ENCODE assay signal across 1 cellular context in the genomic region with DNA sequence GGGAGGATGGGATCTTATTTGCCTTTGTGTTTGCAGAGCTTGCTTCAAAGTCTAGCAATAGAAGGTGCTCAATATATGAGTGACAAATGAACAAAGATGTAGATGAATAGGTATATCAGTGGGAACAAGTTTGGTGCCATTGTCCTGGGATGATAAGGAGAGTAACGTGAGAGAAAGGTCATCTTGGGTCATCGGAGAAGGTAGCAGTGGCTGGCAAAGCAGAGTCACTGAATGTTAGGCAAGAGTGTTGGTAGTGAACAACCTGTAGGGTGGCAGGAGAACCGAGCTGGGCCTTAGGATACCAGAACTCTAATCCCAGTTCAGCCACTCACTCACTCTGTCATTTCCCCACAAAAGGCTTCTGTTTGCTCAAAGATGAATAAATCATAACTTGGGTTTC.
TF ChIP-seq lines count a peak whose summit lies in the region.

No MANE protein-coding gene starts in this region.

TF ChIP-seq in K562, 482 proteins besides CTCF, POLR2A, EP300 and RAD21 (continued from another document and continues in another):
- TF ChIP-seq, protein P1, sequence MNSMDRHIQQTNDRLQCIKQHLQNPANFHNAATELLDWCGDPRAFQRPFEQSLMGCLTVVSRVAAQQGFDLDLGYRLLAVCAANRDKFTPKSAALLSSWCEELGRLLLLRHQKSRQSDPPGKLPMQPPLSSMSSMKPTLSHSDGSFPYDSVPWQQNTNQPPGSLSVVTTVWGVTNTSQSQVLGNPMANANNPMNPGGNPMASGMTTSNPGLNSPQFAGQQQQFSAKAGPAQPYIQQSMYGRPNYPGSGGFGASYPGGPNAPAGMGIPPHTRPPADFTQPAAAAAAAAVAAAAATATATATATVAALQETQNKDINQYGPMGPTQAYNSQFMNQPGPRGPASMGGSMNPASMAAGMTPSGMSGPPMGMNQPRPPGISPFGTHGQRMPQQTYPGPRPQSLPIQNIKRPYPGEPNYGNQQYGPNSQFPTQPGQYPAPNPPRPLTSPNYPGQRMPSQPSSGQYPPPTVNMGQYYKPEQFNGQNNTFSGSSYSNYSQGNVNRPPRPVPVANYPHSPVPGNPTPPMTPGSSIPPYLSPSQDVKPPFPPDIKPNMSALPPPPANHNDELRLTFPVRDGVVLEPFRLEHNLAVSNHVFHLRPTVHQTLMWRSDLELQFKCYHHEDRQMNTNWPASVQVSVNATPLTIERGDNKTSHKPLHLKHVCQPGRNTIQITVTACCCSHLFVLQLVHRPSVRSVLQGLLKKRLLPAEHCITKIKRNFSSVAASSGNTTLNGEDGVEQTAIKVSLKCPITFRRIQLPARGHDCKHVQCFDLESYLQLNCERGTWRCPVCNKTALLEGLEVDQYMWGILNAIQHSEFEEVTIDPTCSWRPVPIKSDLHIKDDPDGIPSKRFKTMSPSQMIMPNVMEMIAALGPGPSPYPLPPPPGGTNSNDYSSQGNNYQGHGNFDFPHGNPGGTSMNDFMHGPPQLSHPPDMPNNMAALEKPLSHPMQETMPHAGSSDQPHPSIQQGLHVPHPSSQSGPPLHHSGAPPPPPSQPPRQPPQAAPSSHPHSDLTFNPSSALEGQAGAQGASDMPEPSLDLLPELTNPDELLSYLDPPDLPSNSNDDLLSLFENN (IDR thresholded peaks at IDR 0.05; ENCODE audit: low read depth in 2 of 2, low read length in 2 of 2) = no peak
- no peak for TF ChIP-seq KHSRP (IDR thresholded peaks at IDR 0.05)
- TF ChIP-seq, protein P2, sequence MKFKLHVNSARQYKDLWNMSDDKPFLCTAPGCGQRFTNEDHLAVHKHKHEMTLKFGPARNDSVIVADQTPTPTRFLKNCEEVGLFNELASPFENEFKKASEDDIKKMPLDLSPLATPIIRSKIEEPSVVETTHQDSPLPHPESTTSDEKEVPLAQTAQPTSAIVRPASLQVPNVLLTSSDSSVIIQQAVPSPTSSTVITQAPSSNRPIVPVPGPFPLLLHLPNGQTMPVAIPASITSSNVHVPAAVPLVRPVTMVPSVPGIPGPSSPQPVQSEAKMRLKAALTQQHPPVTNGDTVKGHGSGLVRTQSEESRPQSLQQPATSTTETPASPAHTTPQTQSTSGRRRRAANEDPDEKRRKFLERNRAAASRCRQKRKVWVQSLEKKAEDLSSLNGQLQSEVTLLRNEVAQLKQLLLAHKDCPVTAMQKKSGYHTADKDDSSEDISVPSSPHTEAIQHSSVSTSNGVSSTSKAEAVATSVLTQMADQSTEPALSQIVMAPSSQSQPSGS (CRISPR knock-in tag; IDR thresholded peaks at IDR 0.05) = no peak
- TF ChIP-seq ZNF274 (IDR thresholded peaks at IDR 0.05; ENCODE audit: borderline replicate concordance, low read depth, low read length) = no peak
- no peak for TF ChIP-seq HDAC6 (IDR thresholded peaks at IDR 0.05; ENCODE audit: low read depth, low read length)
- TF ChIP-seq CBFA2T3 (IDR thresholded peaks at IDR 0.05) = 0 out of 2 replicates have a peak, but pooled peaks have one; percentile 6
- TF ChIP-seq, protein P3, sequence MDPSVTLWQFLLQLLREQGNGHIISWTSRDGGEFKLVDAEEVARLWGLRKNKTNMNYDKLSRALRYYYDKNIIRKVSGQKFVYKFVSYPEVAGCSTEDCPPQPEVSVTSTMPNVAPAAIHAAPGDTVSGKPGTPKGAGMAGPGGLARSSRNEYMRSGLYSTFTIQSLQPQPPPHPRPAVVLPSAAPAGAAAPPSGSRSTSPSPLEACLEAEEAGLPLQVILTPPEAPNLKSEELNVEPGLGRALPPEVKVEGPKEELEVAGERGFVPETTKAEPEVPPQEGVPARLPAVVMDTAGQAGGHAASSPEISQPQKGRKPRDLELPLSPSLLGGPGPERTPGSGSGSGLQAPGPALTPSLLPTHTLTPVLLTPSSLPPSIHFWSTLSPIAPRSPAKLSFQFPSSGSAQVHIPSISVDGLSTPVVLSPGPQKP (CRISPR knock-in tag; IDR thresholded peaks at IDR 0.05) = no peak
- no peak for TF ChIP-seq ATF1 (CRISPR knock-in tag; IDR thresholded peaks at IDR 0.05)
- TF ChIP-seq ATF1 (tag; IDR thresholded peaks at IDR 0.05) = no peak
- no peak for TF ChIP-seq MTF1 (CRISPR knock-in tag; IDR thresholded peaks at IDR 0.05; ENCODE audit: borderline replicate concordance)
- TF ChIP-seq LCOR (CRISPR knock-in tag; IDR thresholded peaks at IDR 0.05) = no peak
- no peak for TF ChIP-seq ETS2 (tag; IDR thresholded peaks at IDR 0.05; ENCODE audit: borderline replicate concordance, poor library complexity, severe bottlenecking)
- 0 out of 2 replicates have a peak, but pooled peaks have one; percentile 9 for TF ChIP-seq ARID1B (IDR thresholded peaks at IDR 0.05)
- TF ChIP-seq POU5F1 (IDR thresholded peaks at IDR 0.05; ENCODE audit: borderline replicate concordance, low read depth, low read length, partially characterized antibody) = no peak
- no peak for TF ChIP-seq TEAD1 (CRISPR knock-in tag; IDR thresholded peaks at IDR 0.05)
- TF ChIP-seq DPF2 (IDR thresholded peaks at IDR 0.05) = no peak
- TF ChIP-seq MAFF (IDR thresholded peaks at IDR 0.05; ENCODE audit: low read length) = no peak
- TF ChIP-seq, protein P4, sequence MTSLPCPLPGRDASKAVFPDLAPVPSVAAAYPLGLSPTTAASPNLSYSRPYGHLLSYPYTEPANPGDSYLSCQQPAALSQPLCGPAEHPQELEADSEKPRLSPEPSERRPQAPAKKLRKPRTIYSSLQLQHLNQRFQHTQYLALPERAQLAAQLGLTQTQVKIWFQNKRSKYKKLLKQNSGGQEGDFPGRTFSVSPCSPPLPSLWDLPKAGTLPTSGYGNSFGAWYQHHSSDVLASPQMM (CRISPR knock-in tag; IDR thresholded peaks at IDR 0.05) = no peak
- no peak for TF ChIP-seq HNRNPUL1 (IDR thresholded peaks at IDR 0.05; ENCODE audit: low read length)
- no peak for TF ChIP-seq DDX20 (tag; IDR thresholded peaks at IDR 0.05; ENCODE audit: low read depth)
- TF ChIP-seq, protein P5, sequence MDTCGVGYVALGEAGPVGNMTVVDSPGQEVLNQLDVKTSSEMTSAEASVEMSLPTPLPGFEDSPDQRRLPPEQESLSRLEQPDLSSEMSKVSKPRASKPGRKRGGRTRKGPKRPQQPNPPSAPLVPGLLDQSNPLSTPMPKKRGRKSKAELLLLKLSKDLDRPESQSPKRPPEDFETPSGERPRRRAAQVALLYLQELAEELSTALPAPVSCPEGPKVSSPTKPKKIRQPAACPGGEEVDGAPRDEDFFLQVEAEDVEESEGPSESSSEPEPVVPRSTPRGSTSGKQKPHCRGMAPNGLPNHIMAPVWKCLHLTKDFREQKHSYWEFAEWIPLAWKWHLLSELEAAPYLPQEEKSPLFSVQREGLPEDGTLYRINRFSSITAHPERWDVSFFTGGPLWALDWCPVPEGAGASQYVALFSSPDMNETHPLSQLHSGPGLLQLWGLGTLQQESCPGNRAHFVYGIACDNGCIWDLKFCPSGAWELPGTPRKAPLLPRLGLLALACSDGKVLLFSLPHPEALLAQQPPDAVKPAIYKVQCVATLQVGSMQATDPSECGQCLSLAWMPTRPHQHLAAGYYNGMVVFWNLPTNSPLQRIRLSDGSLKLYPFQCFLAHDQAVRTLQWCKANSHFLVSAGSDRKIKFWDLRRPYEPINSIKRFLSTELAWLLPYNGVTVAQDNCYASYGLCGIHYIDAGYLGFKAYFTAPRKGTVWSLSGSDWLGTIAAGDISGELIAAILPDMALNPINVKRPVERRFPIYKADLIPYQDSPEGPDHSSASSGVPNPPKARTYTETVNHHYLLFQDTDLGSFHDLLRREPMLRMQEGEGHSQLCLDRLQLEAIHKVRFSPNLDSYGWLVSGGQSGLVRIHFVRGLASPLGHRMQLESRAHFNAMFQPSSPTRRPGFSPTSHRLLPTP (IDR thresholded peaks at IDR 0.05; ENCODE audit: borderline replicate concordance, extremely low read depth, insufficient read length) = no peak
- TF ChIP-seq CBX5 (IDR thresholded peaks at IDR 0.05; ENCODE audit: borderline replicate concordance, low read depth) = no peak
- TF ChIP-seq CTBP1 (IDR thresholded peaks at IDR 0.05; ENCODE audit: borderline replicate concordance) = peak; percentile 36; the same call in 1 of the 2 replicates
- no peak for TF ChIP-seq RBFOX2 (IDR thresholded peaks at IDR 0.05; ENCODE audit: low read depth, low read length)
- no peak for TF ChIP-seq ZNF583 (CRISPR knock-in tag; IDR thresholded peaks at IDR 0.05)
- no peak for TF ChIP-seq ZNF384 (IDR thresholded peaks at IDR 0.05; ENCODE audit: low read depth, low read length)
- TF ChIP-seq CHD2 (IDR thresholded peaks at IDR 0.05; ENCODE audit: low read depth, low read length) = no peak
- no peak for TF ChIP-seq PHTF2 (CRISPR knock-in tag; IDR thresholded peaks at IDR 0.05)
- no peak for TF ChIP-seq SAFB (IDR thresholded peaks at IDR 0.05; ENCODE audit: borderline replicate concordance, low read depth, low read length)
- TF ChIP-seq RCOR1 (IDR thresholded peaks at IDR 0.05; ENCODE audit: borderline replicate concordance in 1 of 2, low read depth in 2 of 2, low read length in 2 of 2) = peak; percentile 1 to 15; a peak in 1 of 4 replicates
- no peak for TF ChIP-seq FOSL1 (tag; conservative IDR thresholded peaks at IDR 0.05)
- TF ChIP-seq, protein P6, sequence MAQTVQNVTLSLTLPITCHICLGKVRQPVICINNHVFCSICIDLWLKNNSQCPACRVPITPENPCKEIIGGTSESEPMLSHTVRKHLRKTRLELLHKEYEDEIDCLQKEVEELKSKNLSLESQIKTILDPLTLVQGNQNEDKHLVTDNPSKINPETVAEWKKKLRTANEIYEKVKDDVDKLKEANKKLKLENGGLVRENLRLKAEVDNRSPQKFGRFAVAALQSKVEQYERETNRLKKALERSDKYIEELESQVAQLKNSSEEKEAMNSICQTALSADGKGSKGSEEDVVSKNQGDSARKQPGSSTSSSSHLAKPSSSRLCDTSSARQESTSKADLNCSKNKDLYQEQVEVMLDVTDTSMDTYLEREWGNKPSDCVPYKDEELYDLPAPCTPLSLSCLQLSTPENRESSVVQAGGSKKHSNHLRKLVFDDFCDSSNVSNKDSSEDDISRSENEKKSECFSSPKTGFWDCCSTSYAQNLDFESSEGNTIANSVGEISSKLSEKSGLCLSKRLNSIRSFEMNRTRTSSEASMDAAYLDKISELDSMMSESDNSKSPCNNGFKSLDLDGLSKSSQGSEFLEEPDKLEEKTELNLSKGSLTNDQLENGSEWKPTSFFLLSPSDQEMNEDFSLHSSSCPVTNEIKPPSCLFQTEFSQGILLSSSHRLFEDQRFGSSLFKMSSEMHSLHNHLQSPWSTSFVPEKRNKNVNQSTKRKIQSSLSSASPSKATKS (CRISPR knock-in tag; IDR thresholded peaks at IDR 0.05) = no peak
- no peak for TF ChIP-seq EZH2 (IDR thresholded peaks at IDR 0.05; ENCODE audit: borderline replicate concordance, low read depth, low read length)
- TF ChIP-seq ZNF184 (CRISPR knock-in tag; IDR thresholded peaks at IDR 0.05) = no peak
- TF ChIP-seq HIVEP1 (CRISPR knock-in tag; IDR thresholded peaks at IDR 0.05) = no peak
- TF ChIP-seq ARHGAP35 (IDR thresholded peaks at IDR 0.05; ENCODE audit: partially characterized antibody) = no peak
- no peak for TF ChIP-seq MYC (IDR thresholded peaks at IDR 0.05; ENCODE audit: low read depth, low read length)
- TF ChIP-seq MYC (CRISPR knock-in tag; IDR thresholded peaks at IDR 0.05; ENCODE audit: borderline replicate concordance, low read depth) = 0 out of 2 replicates have a peak, but pooled peaks have one; percentile 8
- TF ChIP-seq DMBX1 (CRISPR knock-in tag; IDR thresholded peaks at IDR 0.05; ENCODE audit: borderline replicate concordance) = peak; percentile 35
- TF ChIP-seq TAL1 (IDR thresholded peaks at IDR 0.05) = no peak
- TF ChIP-seq, protein P7, sequence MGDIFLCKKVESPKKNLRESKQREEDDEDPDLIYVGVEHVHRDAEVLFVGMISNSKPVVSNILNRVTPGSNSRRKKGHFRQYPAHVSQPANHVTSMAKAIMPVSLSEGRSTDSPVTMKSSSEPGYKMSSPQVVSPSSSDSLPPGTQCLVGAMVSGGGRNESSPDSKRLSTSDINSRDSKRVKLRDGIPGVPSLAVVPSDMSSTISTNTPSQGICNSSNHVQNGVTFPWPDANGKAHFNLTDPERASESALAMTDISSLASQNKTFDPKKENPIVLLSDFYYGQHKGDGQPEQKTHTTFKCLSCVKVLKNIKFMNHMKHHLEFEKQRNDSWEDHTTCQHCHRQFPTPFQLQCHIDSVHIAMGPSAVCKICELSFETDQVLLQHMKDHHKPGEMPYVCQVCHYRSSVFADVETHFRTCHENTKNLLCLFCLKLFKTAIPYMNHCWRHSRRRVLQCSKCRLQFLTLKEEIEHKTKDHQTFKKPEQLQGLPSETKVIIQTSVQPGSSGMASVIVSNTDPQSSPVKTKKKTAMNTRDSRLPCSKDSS (IDR thresholded peaks at IDR 0.05; ENCODE audit: low read depth, partially characterized antibody) = no peak
- no peak for TF ChIP-seq ZFP1 (CRISPR knock-in tag; IDR thresholded peaks at IDR 0.05)
- no peak for TF ChIP-seq NR1H2 (CRISPR knock-in tag; IDR thresholded peaks at IDR 0.05)
- no peak for TF ChIP-seq RBM34 (IDR thresholded peaks at IDR 0.05; ENCODE audit: borderline replicate concordance, insufficient read depth, low read length)
- TF ChIP-seq, protein P8, sequence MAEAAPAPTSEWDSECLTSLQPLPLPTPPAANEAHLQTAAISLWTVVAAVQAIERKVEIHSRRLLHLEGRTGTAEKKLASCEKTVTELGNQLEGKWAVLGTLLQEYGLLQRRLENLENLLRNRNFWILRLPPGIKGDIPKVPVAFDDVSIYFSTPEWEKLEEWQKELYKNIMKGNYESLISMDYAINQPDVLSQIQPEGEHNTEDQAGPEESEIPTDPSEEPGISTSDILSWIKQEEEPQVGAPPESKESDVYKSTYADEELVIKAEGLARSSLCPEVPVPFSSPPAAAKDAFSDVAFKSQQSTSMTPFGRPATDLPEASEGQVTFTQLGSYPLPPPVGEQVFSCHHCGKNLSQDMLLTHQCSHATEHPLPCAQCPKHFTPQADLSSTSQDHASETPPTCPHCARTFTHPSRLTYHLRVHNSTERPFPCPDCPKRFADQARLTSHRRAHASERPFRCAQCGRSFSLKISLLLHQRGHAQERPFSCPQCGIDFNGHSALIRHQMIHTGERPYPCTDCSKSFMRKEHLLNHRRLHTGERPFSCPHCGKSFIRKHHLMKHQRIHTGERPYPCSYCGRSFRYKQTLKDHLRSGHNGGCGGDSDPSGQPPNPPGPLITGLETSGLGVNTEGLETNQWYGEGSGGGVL (CRISPR knock-in tag; IDR thresholded peaks at IDR 0.05) = no peak
- 0 out of 2 replicates have a peak, but pooled peaks have one; percentile 11 for TF ChIP-seq ZNF766 (CRISPR knock-in tag; conservative IDR thresholded peaks at IDR 0.05)
